Comparison of ENCODE assay signal across 8 cellular contexts in the genomic region with DNA sequence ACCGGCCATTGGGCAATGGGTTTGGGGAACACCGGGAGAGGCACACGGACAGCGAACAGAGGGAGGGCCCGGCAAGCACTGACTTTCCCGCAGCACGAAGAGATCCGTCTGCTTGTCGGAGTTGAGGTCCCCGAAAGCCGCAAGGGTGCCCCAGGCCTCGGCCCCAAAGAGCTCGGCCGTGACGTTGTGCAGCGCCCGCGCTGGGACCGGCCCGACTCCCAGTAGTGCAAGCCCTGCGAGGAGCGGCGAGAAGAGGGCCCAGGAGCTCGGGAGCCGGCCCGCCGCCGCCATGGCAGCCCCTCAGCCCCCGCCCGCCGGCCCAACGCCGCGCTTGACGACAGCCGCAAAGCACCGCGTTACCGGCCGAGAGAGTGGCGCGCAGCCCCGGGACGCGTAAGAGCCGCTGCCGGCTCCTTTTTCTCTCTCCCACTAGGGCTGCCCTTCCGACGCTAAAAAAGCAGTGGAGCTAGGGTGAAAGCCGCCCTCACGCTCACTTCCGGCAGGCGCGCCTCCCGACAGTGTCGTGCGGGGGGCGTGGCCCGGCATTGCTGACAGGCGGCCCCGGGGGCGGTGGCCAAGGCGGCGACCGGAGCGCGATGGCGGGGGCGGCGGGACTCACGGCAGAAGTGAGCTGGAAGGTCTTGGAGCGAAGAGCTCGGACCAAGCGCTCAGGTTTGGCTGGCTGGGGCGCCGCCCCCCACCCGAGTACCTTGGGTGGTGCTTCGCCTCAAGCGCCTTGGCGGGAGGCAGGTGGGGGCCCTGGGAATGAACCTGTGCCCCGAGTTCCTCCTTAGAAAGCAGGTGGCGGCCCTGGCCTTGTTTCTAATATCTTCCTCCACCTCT. TPM values are rescaled to one million over a fixed set of nuclear protein-coding genes. Genes with fewer than 3 reads are reported as not detected.
DNase-seq lines count a peak whose midpoint lies in the region; ATAC-seq and TF ChIP-seq lines count a peak whose summit lies in the region.

ITFG1 (minus strand) TSS at position 309 of the 843 bp plus-strand sequence; CDS start at position 291, 18 bp downstream.
PHKB (plus strand) TSS at position 577 of the 843 bp plus-strand sequence; CDS start at position 597, 20 bp downstream.

- H3K4me3 ChIP-seq in dorsolateral prefrontal cortex (peak within 1 kb of the TSS; percentile 71 to 100 (median 92)), right lobe of liver (peak within 1 kb of the TSS; percentile 79 to 98 (median 83))

- DNase-seq in CD1c-positive myeloid dendritic cell (ENCODE audit: extremely low spot score) = peak; percentile 97
- DNase-seq in NCI-H82 (lab: John Stamatoyannopoulos, UW) = peak; percentile 93
- peak; percentile 96 for DNase-seq in activated CD4-positive, alpha-beta memory T cell treated with anti-CD3 and anti-CD28 coated beads, Interleukin-2, amount 10 ng/mL, durations not matched to agents 7 days and 5 days
- DNase-seq in dorsolateral prefrontal cortex = peak; percentile 85 to 94 (median 90)
- DNase-seq in right lobe of liver = peak; percentile 94 to 95 (median 95)
- peak; percentile 95 for DNase-seq in stimulated activated CD4-positive, alpha-beta T cell treated with anti-CD3 and anti-CD28 coated beads, Interleukin-4, amount 100 ng/mL, for 24 hours

- H3K4me3 Mint-ChIP-seq in activated CD4-positive, alpha-beta memory T cell treated with anti-CD3 and anti-CD28 coated beads, Interleukin-2, amount 10 ng/mL, durations not matched to agents 7 days and 5 days = peak within 1 kb of the TSS; percentile 95

- POLR2A ChIA-PET in activated CD4-positive, alpha-beta memory T cell treated with anti-CD3 and anti-CD28 coated beads, Interleukin-2, amount 10 ng/mL, durations not matched to agents 7 days and 5 days (lab: Charles Lee) = interaction anchor here (0.7 to 2.6 kb wide), 15 partner anchors 8 to 577 kb away, joined by 3 to 20 read pairs (median 4); partner anchors contain the start of genes DNAJA2, GPT2 and NETO2

- peaks cover 0 to 19% (median 0%) of the 10 kb centered on the region in 4 donors for H3K4me1 ChIP-seq in right lobe of liver

- TF ChIP-seq POLR2A in right lobe of liver (IDR thresholded peaks at IDR 0.05) = peak; percentile 72

- CTCF ChIA-PET in activated CD4-positive, alpha-beta memory T cell treated with anti-CD3 and anti-CD28 coated beads, Interleukin-2, amount 10 ng/mL, durations not matched to agents 7 days and 5 days (lab: Charles Lee) = interaction anchor here (1.0 to 4.4 kb wide), 5 partner anchors 12 to 423 kb away, joined by 3 to 38 read pairs (median 3); partner anchors contain the start of gene NETO2

- WGBS in right lobe of liver (ENCODE audit: insufficient coverage, low coverage, low lambda C conversion rate, missing lambda C conversion rate) = 0% methylated on average over 14 of the region's 82 CpGs

- intact Hi-C loops in dorsolateral prefrontal cortex (cut with DNase I) (loop anchor here (2.0 to 10.0 kb wide), 5 partner anchors 149 to 694 kb away; partner anchors contain the start of genes ABCC12 (in 1 of the 2) and NETO2 (in 1 of the 2)), right lobe of liver (cut with DNase I) (no loop called here)

- ATAC-seq in GM19328 (IDR thresholded peaks at IDR 0.05; ENCODE audit: unreplicated experiment) (peak; percentile 69), HG03469 (IDR thresholded peaks at IDR 0.05; ENCODE audit: unreplicated experiment) (peak; percentile 44), right lobe of liver (peak; percentile 96 to 97 (median 97))

- no peaks in the 10 kb centered on the region for H3K27me3 Mint-ChIP-seq in activated CD4-positive, alpha-beta memory T cell treated with anti-CD3 and anti-CD28 coated beads, Interleukin-2, amount 10 ng/mL, durations not matched to agents 7 days and 5 days

- peaks cover 21% of the 10 kb centered on the region for H3K36me3 Mint-ChIP-seq in activated CD4-positive, alpha-beta memory T cell treated with anti-CD3 and anti-CD28 coated beads, Interleukin-2, amount 10 ng/mL, durations not matched to agents 7 days and 5 days (ENCODE audit: low read depth)

- H3K27ac Mint-ChIP-seq in activated CD4-positive, alpha-beta memory T cell treated with anti-CD3 and anti-CD28 coated beads, Interleukin-2, amount 10 ng/mL, durations not matched to agents 7 days and 5 days = peak within 1 kb of the TSS; percentile 93

- no peaks in the 10 kb centered on the region for H3K9me3 ChIP-seq in right lobe of liver

- no peaks in the 10 kb centered on the region for H3K9me3 Mint-ChIP-seq in activated CD4-positive, alpha-beta memory T cell treated with anti-CD3 and anti-CD28 coated beads, Interleukin-2, amount 10 ng/mL, durations not matched to agents 7 days and 5 days

- peaks cover 53% of the 10 kb centered on the region for H3K4me1 Mint-ChIP-seq in activated CD4-positive, alpha-beta memory T cell treated with anti-CD3 and anti-CD28 coated beads, Interleukin-2, amount 10 ng/mL, durations not matched to agents 7 days and 5 days

- H3K27me3 ChIP-seq in dorsolateral prefrontal cortex (no peaks in the 10 kb centered on the region), right lobe of liver (no peaks in the 10 kb centered on the region)

- peaks cover 0 to 12% (median 0%) of the 10 kb centered on the region in 4 donors for H3K36me3 ChIP-seq in right lobe of liver

- peak within 1 kb of the TSS; percentile 93 to 100 (median 99) for H3K27ac ChIP-seq in dorsolateral prefrontal cortex
- peak within 1 kb of the TSS; percentile 98 to 99 (median 99) for H3K27ac ChIP-seq in right lobe of liver

- peak in 38 of 56 donors; percentile 2 to 63 (median 32) for TF ChIP-seq CTCF in dorsolateral prefrontal cortex (IDR thresholded peaks at IDR 0.05 in 54 of 56, conservative IDR thresholded peaks at IDR 0.05 in 2 of 56; ENCODE audit: low read depth in 1 of 56, partially characterized antibody in 56 of 56)
- no peak for TF ChIP-seq CTCF in right lobe of liver (IDR thresholded peaks at IDR 0.05)

RNA-seq across cellular contexts. Expression of gene ITFG1, which starts in this region (rescaled TPM):
- 10 to 100 TPM; 27.9 to 28.8 TPM for total RNA-seq in activated CD4-positive, alpha-beta memory T cell treated with anti-CD3 and anti-CD28 coated beads, Interleukin-2, amount 10 ng/mL, durations not matched to agents 7 days and 5 days
- 100 to 1,000 TPM in 74 of 120 experiments, 10 to 100 TPM in 46; 40.7 to 175 (median 105) TPM for total RNA-seq in dorsolateral prefrontal cortex
- 10 to 100 TPM; 29.9 to 43.8 (median 39.2) TPM for total RNA-seq in right lobe of liver

RNA-seq across cellular contexts. Expression of gene PHKB, which starts in this region (rescaled TPM):
- total RNA-seq in activated CD4-positive, alpha-beta memory T cell treated with anti-CD3 and anti-CD28 coated beads, Interleukin-2, amount 10 ng/mL, durations not matched to agents 7 days and 5 days = 10 to 100 TPM; 33.2 to 36.3 TPM
- total RNA-seq in dorsolateral prefrontal cortex = 100 to 1,000 TPM in 38 of 120 experiments, 10 to 100 TPM in 82; 69.5 to 136 (median 95.1) TPM
- total RNA-seq in right lobe of liver = 10 to 100 TPM; 28.9 to 45.3 (median 35.4) TPM

Comparison
In these comparisons a context has a peak if more than half of its experiments do, and no peak if none do; other contexts are left out.
1. Peak in every context shown above with its lines: DNase-seq, ATAC-seq, H3K4me3 ChIP-seq and H3K27ac ChIP-seq.
2. ATAC-seq: peak in every context shown above with its lines; median percentile 97 in right lobe of liver; 69 in GM19328; 44 in HG03469.
3. CTCF ChIP-seq: peak in dorsolateral prefrontal cortex (38 of 56); none in right lobe of liver (0 of 4).
4. intact Hi-C loops: an anchor here in dorsolateral prefrontal cortex (2.0 to 10.0 kb wide); none called in right lobe of liver.